Comparison of ENCODE assay signal across 8 cellular contexts in genomic region chr1:39230261-39231190, GRCh38. TPM values are rescaled to one million over a fixed set of nuclear protein-coding genes. Genes with fewer than 3 reads are reported as not detected.
A peak's percentile ranks its signal among the peaks of the same experiment; 100 is the strongest.
DNase-seq lines count a peak whose midpoint lies in the region; ATAC-seq and TF ChIP-seq lines count a peak whose summit lies in the region.

No MANE protein-coding gene starts in this region.

- peaks cover 4% of the 10 kb centered on the region for H3K27me3 Mint-ChIP-seq in endothelial cell (ENCODE audit: unreplicated experiment)

- peaks cover 0 to 20% of the 10 kb centered on the region in 2 donors for H3K4me1 ChIP-seq in neuronal stem cell (ENCODE audit: control insufficient read depth in 2 of 2, insufficient read depth in 1 of 2, low read depth in 1 of 2, low read length in 2 of 2)

- H4K91ac ChIP-seq in neuronal stem cell (ENCODE audit: low read depth, low read length, poor library complexity), result no peak overlapping the region

- H2BK120ac ChIP-seq in neuronal stem cell (ENCODE audit: low read depth, low read length), result no peak overlapping the region

- H3K9me3 Mint-ChIP-seq in endothelial cell (ENCODE audit: unreplicated experiment), result no peaks in the 10 kb centered on the region

- peaks cover 15% of the 10 kb centered on the region for H3K36me3 Mint-ChIP-seq in endothelial cell (ENCODE audit: low read depth, unreplicated experiment)

- POLR2A ChIA-PET in GM10248 (lab: Yijun Ruan, JAX), result no interaction called here

- H3K9me2 ChIP-seq in SU-DHL-6 (replicated peaks; ENCODE audit: insufficient read depth, low read length), result no peaks in the 10 kb centered on the region

- no CpG with 5 or more reads among the region's 9 CpGs for WGBS in neuronal stem cell (ENCODE audit: extremely low coverage in 2 of 2, insufficient read length in 2 of 2, insufficient replicate concordance in 1 of 2), 2 donors

- peak overlapping the region; percentile 55 for H3K27ac Mint-ChIP-seq in endothelial cell (ENCODE audit: unreplicated experiment)

- H3K27me3 ChIP-seq in SU-DHL-6 (ENCODE audit: low read length), result no peaks in the 10 kb centered on the region
- H3K27me3 ChIP-seq in neuronal stem cell (ENCODE audit: control insufficient read depth in 3 of 3, insufficient read depth in 3 of 3, low read depth in 1 of 3, low read length in 3 of 3), result no peaks in the 10 kb centered on the region

- no peak overlapping the region for H3K4me3 Mint-ChIP-seq in endothelial cell (ENCODE audit: unreplicated experiment)

- no peak overlapping the region for H3K14ac ChIP-seq in neuronal stem cell (ENCODE audit: low read length)

- ATAC-seq in HG02759 (IDR thresholded peaks at IDR 0.05; ENCODE audit: unreplicated experiment), result peak; percentile 83

- no peak overlapping the region for H2BK12ac ChIP-seq in neuronal stem cell (ENCODE audit: low read length)

- TF ChIP-seq CTCF in GM10248 (IDR thresholded peaks at IDR 0.05; ENCODE audit: control extremely low read depth, extremely low read depth, low read depth, missing control alignments), result no peak
- TF ChIP-seq CTCF in SU-DHL-6 (IDR thresholded peaks at IDR 0.05; ENCODE audit: insufficient read depth, low read length, poor library complexity, severe bottlenecking), result no peak
- TF ChIP-seq CTCF in endothelial cell (IDR thresholded peaks at IDR 0.05; ENCODE audit: unreplicated experiment), result no peak

- DNase-seq in GM10248 (ENCODE audit: extremely low spot score), result peak; percentile 52
- no peak for DNase-seq in endothelial cell (ENCODE audit: low spot score)
- no peak for DNase-seq in neuronal stem cell (ENCODE audit: low spot score)
- no peak for DNase-seq in ecto neural progenitor cell (ENCODE audit: low spot score)
- no peak for DNase-seq in COLO829 (ENCODE audit: low spot score)
- no peak for DNase-seq in DMS153 (lab: John Stamatoyannopoulos, UW)

- H2BK15ac ChIP-seq in neuronal stem cell (ENCODE audit: low read length), result no peak overlapping the region

- H2AK5ac ChIP-seq in neuronal stem cell (ENCODE audit: low read depth, low read length), result no peak overlapping the region

- H3K9me3 ChIP-seq in SU-DHL-6 (ENCODE audit: insufficient read depth, low read length) (no peaks in the 10 kb centered on the region), neuronal stem cell (replicated peaks in 1 of 2; ENCODE audit: control insufficient read depth in 2 of 2, insufficient read depth in 1 of 2, low read depth in 1 of 2, low read length in 2 of 2) (peaks cover 2 to 4% of the 10 kb centered on the region in 2 donors)

- H3F3A ChIP-seq in SU-DHL-6 (ENCODE audit: insufficient read depth), result peaks cover 7% of the 10 kb centered on the region; the same call in 1 of the 2 replicates

- H3K27ac ChIP-seq in SU-DHL-6 (ENCODE audit: low read depth, low read length) (peak overlapping the region; percentile 40), neuronal stem cell (replicated peaks; ENCODE audit: low read length) (peak overlapping the region; percentile 38)

- no peaks in the 10 kb centered on the region for H3K79me1 ChIP-seq in neuronal stem cell (ENCODE audit: low read depth, low read length)

- CTCF ChIA-PET in GM10248 (lab: Yijun Ruan, JAX), result interaction anchor here (0.9 to 2.2 kb wide), 6 partner anchors 12 to 132 kb away, joined by 3 to 8 read pairs (median 4); no protein-coding TSS in a partner anchor

- no peak overlapping the region for H4K8ac ChIP-seq in neuronal stem cell (ENCODE audit: low read depth, low read length)

- peaks cover 16% of the 10 kb centered on the region for H3K36me3 ChIP-seq in SU-DHL-6 (ENCODE audit: low read length)
- H3K36me3 ChIP-seq in neuronal stem cell (replicated peaks in 1 of 2; ENCODE audit: control insufficient read depth in 2 of 2, insufficient read depth in 2 of 2, low read length in 2 of 2), result peaks cover 5 to 29% of the 10 kb centered on the region in 2 donors

- H3K9ac ChIP-seq in SU-DHL-6 (ENCODE audit: low read length), result no peak overlapping the region
- H3K9ac ChIP-seq in neuronal stem cell (ENCODE audit: low read depth, low read length, poor library complexity), result no peak overlapping the region

- no peak overlapping the region for H2AFZ ChIP-seq in SU-DHL-6 (ENCODE audit: low read depth, low read length, severe bottlenecking)
- no peak overlapping the region for H2AFZ ChIP-seq in neuronal stem cell (ENCODE audit: low read length)

- H3K4me3 ChIP-seq in SU-DHL-6 (ENCODE audit: insufficient read depth, low read length, poor library complexity, severe bottlenecking) (no peak overlapping the region), neuronal stem cell (ENCODE audit: low read length in 2 of 2) (peak overlapping the region in 1 of 2 donors; percentile 1)

- H3K4me2 ChIP-seq in SU-DHL-6 (ENCODE audit: low read depth, low read length, poor library complexity, severe bottlenecking) (no peak overlapping the region), neuronal stem cell (ENCODE audit: insufficient read depth, low read length, poor library complexity, severe bottlenecking) (no peak overlapping the region)

- no peak overlapping the region for H3K23ac ChIP-seq in neuronal stem cell (ENCODE audit: low read depth, low read length, poor library complexity)

- H3K4me1 Mint-ChIP-seq in endothelial cell (ENCODE audit: unreplicated experiment), result peaks cover 17% of the 10 kb centered on the region

- peaks cover 62% of the 10 kb centered on the region for H3K79me2 ChIP-seq in SU-DHL-6 (ENCODE audit: insufficient read depth, low read length)

- no peak overlapping the region for H3K18ac ChIP-seq in neuronal stem cell (ENCODE audit: low read length)

- H2BK5ac ChIP-seq in neuronal stem cell (ENCODE audit: low read length), result no peak overlapping the region

- H3K4ac ChIP-seq in neuronal stem cell (ENCODE audit: low read length), result no peak overlapping the region

- no peaks in the 10 kb centered on the region for H4K20me1 ChIP-seq in SU-DHL-6 (ENCODE audit: low read depth, low read length)

RNA-seq across cellular contexts. Expression of gene MACF1, which starts 26.0 kb away (rescaled TPM):
- 511 TPM for total RNA-seq in endothelial cell (ENCODE audit: unreplicated experiment)
- 51.9 TPM for polyA plus RNA-seq in neuronal stem cell (2013, experiment 1 of 2)
- polyA plus RNA-seq in neuronal stem cell (2013, experiment 2 of 2), result 52.8 TPM
